35 cellular contexts compared by ENCODE assay signal in the genomic region with DNA sequence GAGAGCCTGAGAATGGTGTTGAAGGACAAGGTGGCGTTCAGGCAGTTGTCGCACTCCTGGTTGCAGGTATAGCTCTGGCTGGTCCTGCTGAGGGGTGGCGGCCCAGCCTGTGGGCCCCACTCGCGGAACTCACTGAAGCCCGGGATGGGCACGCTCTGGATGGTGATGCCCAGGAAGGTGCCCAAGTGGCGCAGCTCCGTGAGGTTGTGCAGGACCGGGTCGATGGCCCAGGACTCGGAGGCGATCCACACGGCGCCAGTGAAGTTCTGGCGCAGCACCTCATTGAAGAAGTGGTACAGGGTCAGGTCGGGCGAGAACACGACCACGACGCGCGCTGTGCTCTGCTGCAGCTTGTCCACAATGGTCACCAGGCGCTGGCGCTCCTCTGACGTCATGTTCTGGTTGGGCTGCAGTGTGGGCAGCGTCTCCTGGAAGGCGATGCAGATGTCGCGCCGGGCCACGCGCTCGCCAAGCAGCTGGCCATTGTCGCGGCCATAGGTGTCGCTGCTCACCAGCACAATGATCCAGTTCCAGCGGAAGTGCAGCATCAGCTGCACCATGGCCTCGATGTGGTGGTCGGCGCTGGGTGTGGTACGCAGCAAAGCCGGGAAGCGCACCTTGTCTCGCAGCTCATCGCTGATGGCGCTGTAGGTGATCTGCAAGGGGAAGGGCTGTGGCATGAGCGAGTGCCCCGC. TPM values are rescaled to one million over a fixed set of nuclear protein-coding genes. Genes with fewer than 3 reads are reported as not detected.
"Had no signal": no experiment of that assay in that cellular context is flagged by ENCODE, and none has a peak within 500 bp of the region (broad histone marks: within the 10 kb centered on the region; RNA-seq: fewer than 3 reads in every experiment).

No MANE protein-coding gene starts in this region.

- H3K4me2 ChIP-seq: hepatocyte had no signal

- H3K79me2 ChIP-seq: hepatocyte had no signal

- H3K4me3 ChIP-seq: coronary artery, esophagus muscularis mucosa, gastroesophageal sphincter, heart left ventricle, hepatocyte, left lung, mucosa of descending colon, prostate gland, right atrium auricular region, sigmoid colon, stomach, thyroid gland had no signal

- H3K27me3 ChIP-seq: foreskin keratinocyte, right atrium auricular region, thyroid gland had no signal

- H3K27ac ChIP-seq: coronary artery, esophagus muscularis mucosa, foreskin keratinocyte, gastroesophageal sphincter, heart left ventricle, hepatocyte, left lung, prostate gland, right atrium auricular region, sigmoid colon, stomach, thyroid gland had no signal

- H3K9me3 ChIP-seq: esophagus muscularis mucosa, gastroesophageal sphincter, heart left ventricle, left lung, mucosa of descending colon, prostate gland, right atrium auricular region, sigmoid colon, stomach, thyroid gland had no signal

- FAIRE-seq: endothelial cell of umbilical vein, islet of Langerhans had no signal

- H3K36me3 ChIP-seq: esophagus muscularis mucosa, gastroesophageal sphincter, heart left ventricle, left lung, prostate gland, right atrium auricular region, sigmoid colon, stomach, thyroid gland had no signal

- ATAC-seq: foreskin keratinocyte, gastroesophageal sphincter, heart left ventricle, left cardiac atrium, left lung, mucosa of descending colon had no signal

- H3K4me1 ChIP-seq: foreskin keratinocyte, gastroesophageal sphincter, heart left ventricle, left lung, prostate gland, right atrium auricular region, thyroid gland had no signal

- DNase-seq: dermis blood vessel endothelial cell; effector memory CD4-positive, alpha-beta T cell; foreskin keratinocyte; heart left ventricle; left cardiac atrium; left lung; mesenchymal stem cell; mucosa of descending colon; naive B cell; sigmoid colon; stimulated activated CD4-positive, alpha-beta T cell treated with anti-CD3 and anti-CD28 coated beads, Interleukin-2, amount 100 ng/mL, for 24 hours; stimulated activated CD4-positive, alpha-beta T cell treated with anti-CD3 and anti-CD28 coated beads, Interleukin-4, amount 100 ng/mL, for 24 hours; stimulated activated naive CD4-positive, alpha-beta T cell treated with Interleukin-2 at 50 U/mL for 16 hours; stomach; thyroid gland had no signal

- H2AFZ ChIP-seq: hepatocyte had no signal

RNA-seq across cellular contexts. Expression of gene TAS1R2, which starts 5.0 kb away (rescaled TPM):
- total RNA-seq: dermis blood vessel endothelial cell; endothelial cell of umbilical vein; epithelial cell of proximal tubule; esophagus muscularis mucosa; fibroblast of lung; foreskin keratinocyte; gastroesophageal sphincter; heart left ventricle; hepatocyte; kidney epithelial cell; left cardiac atrium; left lung; lung microvascular endothelial cell; mesothelial cell of epicardium; mucosa of descending colon; natural killer cell treated with Interleukin-12 subunit alpha and Interleukin-12 subunit beta and Interleukin-15 and Interleukin-18, amount 100 ng/mL, for 72 hours; neural crest cell; osteocyte; prostate gland; right atrium auricular region; sigmoid colon; skeletal muscle tissue; subcutaneous adipose tissue; temporal lobe; thyroid gland; urinary bladder had no signal
- polyA plus RNA-seq: endothelial cell of umbilical vein, fibroblast of lung, foreskin keratinocyte, heart left ventricle, hepatocyte, sigmoid colon, stomach, urinary bladder had no signal
